In the genomic region with DNA sequence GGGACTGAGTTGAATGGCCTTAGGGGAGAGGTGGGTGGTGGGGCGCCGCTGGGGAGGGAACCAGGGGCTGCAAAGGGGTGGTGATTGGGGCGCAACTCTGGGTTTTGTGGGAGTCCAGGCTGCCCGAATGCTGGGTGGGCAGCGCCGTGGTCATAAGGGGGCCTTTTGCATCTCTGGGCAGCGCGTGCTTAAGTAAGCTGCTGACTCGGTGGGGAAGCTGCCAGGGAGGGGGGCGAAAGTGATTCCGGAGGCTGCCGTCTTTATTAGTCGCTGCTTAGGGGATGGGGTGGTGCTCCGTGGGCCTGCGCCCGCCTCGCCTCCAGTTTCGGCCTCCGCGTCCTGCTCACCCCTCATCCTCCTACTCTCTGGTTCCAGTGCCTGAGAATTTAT, we compare ENCODE assay signal across 8 cellular contexts. TPM values are rescaled to one million over a fixed set of nuclear protein-coding genes. Genes with fewer than 3 reads are reported as not detected.
DNase-seq lines count a peak whose midpoint lies in the region; ATAC-seq and TF ChIP-seq lines count a peak whose summit lies in the region.

No MANE protein-coding gene starts in this region.

- WGBS in trophoblast cell (ENCODE audit: extremely low coverage, insufficient coverage, insufficient read length): no CpG with 5 or more reads among the region's 20 CpGs

- peak overlapping the region; percentile 99 for H3K14ac ChIP-seq in trophoblast cell (ENCODE audit: low read length)

- no peaks in the 10 kb centered on the region for H3K27me3 Mint-ChIP-seq in activated naive CD8-positive, alpha-beta T cell

- peak overlapping the region; percentile 90 for H3K4me3 ChIP-seq in BLaER1
- H3K4me3 ChIP-seq in cardiac muscle cell: peak overlapping the region; percentile 88
- H3K4me3 ChIP-seq in trophoblast cell (ENCODE audit: low read depth, low read length): peak overlapping the region; percentile 90

- H3K18ac ChIP-seq in trophoblast cell (ENCODE audit: low read length): peak overlapping the region; percentile 99

- DNase-seq in NCI-H748 treated with DMSO at 0.1 percent for 48 hours (lab: John Stamatoyannopoulos, UW) (peak; percentile 24), cardiac muscle cell (ENCODE audit: low read depth in 1 of 2, low spot score in 1 of 2) (peak; percentile 38 to 56), trophoblast cell (no peak)

- H3K4me1 Mint-ChIP-seq in activated naive CD8-positive, alpha-beta T cell (ENCODE audit: low read depth): peaks cover 36% of the 10 kb centered on the region

- H3K36me3 ChIP-seq in BLaER1 (peaks cover 12% of the 10 kb centered on the region), cardiac muscle cell (no peaks in the 10 kb centered on the region), trophoblast cell (ENCODE audit: control insufficient read depth in 1 of 2, insufficient read depth in 2 of 2, low read length in 2 of 2) (peaks cover 2 to 3% of the 10 kb centered on the region in 2 experiments)

- H2AK5ac ChIP-seq in trophoblast cell (ENCODE audit: low read length): peak overlapping the region; percentile 57

- peaks cover 16% of the 10 kb centered on the region for H3K79me1 ChIP-seq in trophoblast cell (ENCODE audit: low read length)

- ATAC-seq in GM21737 (IDR thresholded peaks at IDR 0.05; ENCODE audit: unreplicated experiment) (peak; percentile 11), GM21381 (IDR thresholded peaks at IDR 0.05; ENCODE audit: unreplicated experiment) (no peak), HG03521 (IDR thresholded peaks at IDR 0.05; ENCODE audit: unreplicated experiment) (no peak)

- H3K79me2 ChIP-seq in trophoblast cell (ENCODE audit: control insufficient read depth, insufficient read depth, low read length, poor library complexity): peaks cover 14% of the 10 kb centered on the region

- no peaks in the 10 kb centered on the region for H3K9me3 Mint-ChIP-seq in activated naive CD8-positive, alpha-beta T cell (ENCODE audit: low read depth)

- H3K23ac ChIP-seq in trophoblast cell (ENCODE audit: low read length): no peak overlapping the region

- no peaks in the 10 kb centered on the region for H3K9me3 ChIP-seq in BLaER1
- no peaks in the 10 kb centered on the region for H3K9me3 ChIP-seq in cardiac muscle cell (ENCODE audit: low read depth)
- H3K9me3 ChIP-seq in trophoblast cell (ENCODE audit: insufficient read depth, low read depth, low read length): no peaks in the 10 kb centered on the region

- peak overlapping the region; percentile 94 for H3K4me3 Mint-ChIP-seq in activated naive CD8-positive, alpha-beta T cell

- peak overlapping the region; percentile 96 for H4K91ac ChIP-seq in trophoblast cell (ENCODE audit: low read depth, low read length)

- peak overlapping the region; percentile 99 for H4K12ac ChIP-seq in trophoblast cell (ENCODE audit: low read depth, low read length)

- peaks cover 28% of the 10 kb centered on the region for H4K20me1 ChIP-seq in BLaER1

- peak overlapping the region; percentile 92 for H3K9ac ChIP-seq in BLaER1
- H3K9ac ChIP-seq in trophoblast cell (ENCODE audit: low read length): peak overlapping the region; percentile 80

- H3K27me3 ChIP-seq in BLaER1 (no peaks in the 10 kb centered on the region), cardiac muscle cell (no peaks in the 10 kb centered on the region), trophoblast cell (ENCODE audit: insufficient read depth, low read length) (peaks cover 6% of the 10 kb centered on the region)

- no peaks in the 10 kb centered on the region for H3K36me3 Mint-ChIP-seq in activated naive CD8-positive, alpha-beta T cell

- peak overlapping the region; percentile 94 for H3K4ac ChIP-seq in trophoblast cell (ENCODE audit: low read depth, low read length)

- peak overlapping the region; percentile 89 for H3K27ac Mint-ChIP-seq in activated naive CD8-positive, alpha-beta T cell

- H3K27ac ChIP-seq in BLaER1 (peak overlapping the region; percentile 92), cardiac muscle cell (peak overlapping the region; percentile 92), trophoblast cell (ENCODE audit: low read depth, low read length) (peak overlapping the region; percentile 94)

- H2BK120ac ChIP-seq in trophoblast cell (ENCODE audit: insufficient read depth, low read length, poor library complexity): peak overlapping the region; percentile 55

- H4K8ac ChIP-seq in trophoblast cell (ENCODE audit: low read depth, low read length): peak overlapping the region; percentile 98

- peak overlapping the region; percentile 96 for H2AFZ ChIP-seq in trophoblast cell (ENCODE audit: insufficient read depth, low read length, poor library complexity)

- no peak for TF ChIP-seq CTCF in cardiac muscle cell (IDR thresholded peaks at IDR 0.05; ENCODE audit: low read depth, low read length)

- peak overlapping the region; percentile 98 for H2BK5ac ChIP-seq in trophoblast cell (ENCODE audit: low read depth, low read length, poor library complexity)

- H3K4me1 ChIP-seq in BLaER1: peaks cover 55% of the 10 kb centered on the region
- H3K4me1 ChIP-seq in cardiac muscle cell (ENCODE audit: low read depth): no peaks in the 10 kb centered on the region
- peaks cover 7 to 9% of the 10 kb centered on the region in 2 experiments for H3K4me1 ChIP-seq in trophoblast cell (ENCODE audit: control insufficient read depth in 1 of 2, insufficient read depth in 2 of 2, low read length in 2 of 2)

- H3K4me2 ChIP-seq in BLaER1 (peak overlapping the region; percentile 95), trophoblast cell (ENCODE audit: low read length) (peak overlapping the region; percentile 94)

- H2BK12ac ChIP-seq in trophoblast cell (ENCODE audit: low read length): peak overlapping the region; percentile 3

RNA-seq across cellular contexts. Expression of gene PTPA, which starts 0.5 kb away (rescaled TPM):
- 197 and 257 TPM in 2 replicates for total RNA-seq in cardiac muscle cell
- 144 and 156 TPM in 2 replicates for polyA plus RNA-seq in cardiac muscle cell
- 62.5 and 63.2 TPM in 2 replicates for polyA plus RNA-seq in trophoblast cell (2013)

RNA-seq across cellular contexts. Expression of gene CRAT, which starts 1.2 kb away (rescaled TPM):
- total RNA-seq in cardiac muscle cell: 81.6 and 92.8 TPM in 2 replicates
- 80.6 and 85.2 TPM in 2 replicates for polyA plus RNA-seq in cardiac muscle cell
- polyA plus RNA-seq in trophoblast cell (2013): 13.3 and 13.9 TPM in 2 replicates

RNA-seq across cellular contexts. Expression of gene DOLPP1, which starts 30.8 kb away (rescaled TPM):
- total RNA-seq in cardiac muscle cell: 18.0 and 19.3 TPM in 2 replicates
- 9.5 and 19.0 TPM in 2 replicates for polyA plus RNA-seq in cardiac muscle cell
- 25.6 and 29.1 TPM in 2 replicates for polyA plus RNA-seq in trophoblast cell (2013)

Comparison
In these comparisons a context has a peak if more than half of its experiments do, and no peak if none do; other contexts are left out.
1. DNase-seq: peak in NCI-H748 treated with DMSO at 0.1 percent for 48 hours (single experiment) and cardiac muscle cell (2 of 2); none in trophoblast cell (0 of 2).
2. Peak in every context shown above with its lines, with median percentiles within 50 percentile points of each other: H3K27ac ChIP-seq and H3K4me3 ChIP-seq.